In the genomic region with DNA sequence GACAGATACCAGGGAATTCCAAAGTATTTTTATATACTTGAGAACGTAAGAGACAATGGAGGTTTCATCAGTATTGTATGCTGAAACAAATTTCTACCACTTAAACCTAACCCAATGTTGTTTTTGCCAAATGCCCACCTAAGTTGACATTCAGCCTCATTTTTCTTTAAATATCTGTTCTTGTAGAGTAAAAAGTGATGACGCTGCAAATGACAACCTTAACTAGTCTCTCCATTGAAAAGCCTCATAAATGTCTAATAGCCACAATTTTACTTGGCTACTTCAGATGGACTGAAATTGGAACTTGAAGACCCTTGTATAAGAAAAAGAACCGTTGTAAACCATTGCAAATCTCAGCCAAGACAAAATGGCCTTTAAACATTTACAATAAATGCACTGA, we compare ENCODE assay signal across 7 cellular contexts.
"Had no signal": no experiment of that assay in that cellular context is flagged by ENCODE, and none has a peak within 500 bp of the region (broad histone marks: within the 10 kb centered on the region; RNA-seq: fewer than 3 reads in every experiment).

No MANE protein-coding gene starts in this region.

- H3K9ac ChIP-seq: KMS-11 had no signal

- H3K27ac ChIP-seq: HL-60, KMS-11 had no signal

- DNase-seq: Karpas-422, Kasumi-1, KBM-7, KG1 had no signal

- FAIRE-seq: HTR-8/SVneo had no signal

- H3K4me2 ChIP-seq: KMS-11 had no signal
